Comparison of ENCODE assay signal across 3 cellular contexts in the genomic region with DNA sequence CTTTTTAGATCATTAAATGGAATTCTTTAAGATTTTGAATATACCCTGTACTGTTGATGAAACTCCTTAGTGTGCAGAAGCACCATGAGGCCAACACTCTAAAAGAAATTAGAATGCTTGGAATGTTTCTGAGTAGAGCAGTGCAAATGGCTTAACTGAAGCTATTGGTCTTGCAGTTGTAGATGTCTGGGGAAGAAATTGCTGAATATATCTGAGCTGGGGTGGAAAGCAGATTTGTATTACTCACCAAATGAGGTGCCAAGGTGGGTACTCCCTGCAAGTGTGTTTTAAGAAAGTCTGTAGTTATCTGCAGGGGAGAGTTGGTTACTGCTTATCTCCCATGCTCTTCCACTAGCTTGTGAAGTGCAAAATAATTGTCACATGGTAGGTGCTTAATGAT.
TF ChIP-seq lines count a peak whose summit lies in the region.

No MANE protein-coding gene starts in this region.

TF ChIP-seq in SK-N-SH, 30 proteins besides CTCF, POLR2A, EP300 and RAD21:
- TF ChIP-seq TEAD4 (IDR thresholded peaks at IDR 0.05; ENCODE audit: borderline replicate concordance, insufficient read depth): no peak
- TF ChIP-seq FOSL2 (IDR thresholded peaks at IDR 0.05; ENCODE audit: borderline replicate concordance, low read depth): no peak
- no peak for TF ChIP-seq SIN3A (IDR thresholded peaks at IDR 0.05; ENCODE audit: borderline replicate concordance, low read depth, low read length)
- no peak for TF ChIP-seq POLR2AphosphoS5 (IDR thresholded peaks at IDR 0.05; ENCODE audit: low read depth, low read length)
- no peak for TF ChIP-seq CHD2 (IDR thresholded peaks at IDR 0.05; ENCODE audit: low read length, partially characterized antibody)
- no peak for TF ChIP-seq SMC3 (IDR thresholded peaks at IDR 0.05; ENCODE audit: low read depth, low read length)
- TF ChIP-seq, protein P1, sequence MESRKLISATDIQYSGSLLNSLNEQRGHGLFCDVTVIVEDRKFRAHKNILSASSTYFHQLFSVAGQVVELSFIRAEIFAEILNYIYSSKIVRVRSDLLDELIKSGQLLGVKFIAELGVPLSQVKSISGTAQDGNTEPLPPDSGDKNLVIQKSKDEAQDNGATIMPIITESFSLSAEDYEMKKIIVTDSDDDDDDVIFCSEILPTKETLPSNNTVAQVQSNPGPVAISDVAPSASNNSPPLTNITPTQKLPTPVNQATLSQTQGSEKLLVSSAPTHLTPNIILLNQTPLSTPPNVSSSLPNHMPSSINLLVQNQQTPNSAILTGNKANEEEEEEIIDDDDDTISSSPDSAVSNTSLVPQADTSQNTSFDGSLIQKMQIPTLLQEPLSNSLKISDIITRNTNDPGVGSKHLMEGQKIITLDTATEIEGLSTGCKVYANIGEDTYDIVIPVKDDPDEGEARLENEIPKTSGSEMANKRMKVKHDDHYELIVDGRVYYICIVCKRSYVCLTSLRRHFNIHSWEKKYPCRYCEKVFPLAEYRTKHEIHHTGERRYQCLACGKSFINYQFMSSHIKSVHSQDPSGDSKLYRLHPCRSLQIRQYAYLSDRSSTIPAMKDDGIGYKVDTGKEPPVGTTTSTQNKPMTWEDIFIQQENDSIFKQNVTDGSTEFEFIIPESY (IDR thresholded peaks at IDR 0.05; ENCODE audit: borderline replicate concordance, low read depth): no peak
- TF ChIP-seq, protein P2, sequence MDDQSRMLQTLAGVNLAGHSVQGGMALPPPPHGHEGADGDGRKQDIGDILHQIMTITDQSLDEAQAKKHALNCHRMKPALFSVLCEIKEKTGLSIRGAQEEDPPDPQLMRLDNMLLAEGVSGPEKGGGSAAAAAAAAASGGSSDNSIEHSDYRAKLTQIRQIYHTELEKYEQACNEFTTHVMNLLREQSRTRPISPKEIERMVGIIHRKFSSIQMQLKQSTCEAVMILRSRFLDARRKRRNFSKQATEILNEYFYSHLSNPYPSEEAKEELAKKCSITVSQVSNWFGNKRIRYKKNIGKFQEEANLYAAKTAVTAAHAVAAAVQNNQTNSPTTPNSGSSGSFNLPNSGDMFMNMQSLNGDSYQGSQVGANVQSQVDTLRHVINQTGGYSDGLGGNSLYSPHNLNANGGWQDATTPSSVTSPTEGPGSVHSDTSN (IDR thresholded peaks at IDR 0.05): no peak

TF ChIP-seq in SK-N-SH treated with all-trans-retinoic acid at 6 μM for 48 hours, 23 proteins besides CTCF, POLR2A, EP300 and RAD21:
- TF ChIP-seq, protein P3, sequence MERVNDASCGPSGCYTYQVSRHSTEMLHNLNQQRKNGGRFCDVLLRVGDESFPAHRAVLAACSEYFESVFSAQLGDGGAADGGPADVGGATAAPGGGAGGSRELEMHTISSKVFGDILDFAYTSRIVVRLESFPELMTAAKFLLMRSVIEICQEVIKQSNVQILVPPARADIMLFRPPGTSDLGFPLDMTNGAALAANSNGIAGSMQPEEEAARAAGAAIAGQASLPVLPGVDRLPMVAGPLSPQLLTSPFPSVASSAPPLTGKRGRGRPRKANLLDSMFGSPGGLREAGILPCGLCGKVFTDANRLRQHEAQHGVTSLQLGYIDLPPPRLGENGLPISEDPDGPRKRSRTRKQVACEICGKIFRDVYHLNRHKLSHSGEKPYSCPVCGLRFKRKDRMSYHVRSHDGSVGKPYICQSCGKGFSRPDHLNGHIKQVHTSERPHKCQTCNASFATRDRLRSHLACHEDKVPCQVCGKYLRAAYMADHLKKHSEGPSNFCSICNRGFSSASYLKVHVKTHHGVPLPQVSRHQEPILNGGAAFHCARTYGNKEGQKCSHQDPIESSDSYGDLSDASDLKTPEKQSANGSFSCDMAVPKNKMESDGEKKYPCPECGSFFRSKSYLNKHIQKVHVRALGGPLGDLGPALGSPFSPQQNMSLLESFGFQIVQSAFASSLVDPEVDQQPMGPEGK (CRISPR knock-in tag; IDR thresholded peaks at IDR 0.05; ENCODE audit: borderline replicate concordance): no peak
- TF ChIP-seq TOX (CRISPR knock-in tag; IDR thresholded peaks at IDR 0.05; ENCODE audit: borderline replicate concordance) (no peak), BACH2 (CRISPR knock-in tag; IDR thresholded peaks at IDR 0.05; ENCODE audit: borderline replicate concordance) (no peak), ZNF8 (CRISPR knock-in tag; IDR thresholded peaks at IDR 0.05) (no peak), ZFP3 (CRISPR knock-in tag; IDR thresholded peaks at IDR 0.05) (no peak), ZC3H10 (CRISPR knock-in tag; IDR thresholded peaks at IDR 0.05) (no peak), TCF4 (CRISPR knock-in tag; IDR thresholded peaks at IDR 0.05; ENCODE audit: borderline replicate concordance) (no peak)

TF ChIP-seq in IMR-90, 13 proteins besides CTCF, POLR2A, EP300 and RAD21:
- TF ChIP-seq CHD1 (IDR thresholded peaks at IDR 0.05; ENCODE audit: low read depth, low read length) (no peak), BHLHE40 (IDR thresholded peaks at IDR 0.05; ENCODE audit: low read depth, low read length) (no peak), CEBPB (IDR thresholded peaks at IDR 0.05; ENCODE audit: low read depth, low read length) (no peak), MXI1 (IDR thresholded peaks at IDR 0.05; ENCODE audit: borderline replicate concordance, low read depth, low read length) (no peak), NFE2L2 (IDR thresholded peaks at IDR 0.05; ENCODE audit: low read depth, low read length) (no peak), RFX5 (IDR thresholded peaks at IDR 0.05; ENCODE audit: low read depth, low read length) (no peak), MAFK (IDR thresholded peaks at IDR 0.05; ENCODE audit: low read depth, low read length) (no peak), RCOR1 (IDR thresholded peaks at IDR 0.05; ENCODE audit: insufficient replicate concordance, low read length) (no peak), MAZ (IDR thresholded peaks at IDR 0.05; ENCODE audit: borderline replicate concordance, low read depth, low read length) (no peak), FOS (IDR thresholded peaks at IDR 0.05; ENCODE audit: low read depth, low read length) (no peak), SMC3 (IDR thresholded peaks at IDR 0.05; ENCODE audit: low read depth, low read length) (no peak)
- TF ChIP-seq, protein P4, sequence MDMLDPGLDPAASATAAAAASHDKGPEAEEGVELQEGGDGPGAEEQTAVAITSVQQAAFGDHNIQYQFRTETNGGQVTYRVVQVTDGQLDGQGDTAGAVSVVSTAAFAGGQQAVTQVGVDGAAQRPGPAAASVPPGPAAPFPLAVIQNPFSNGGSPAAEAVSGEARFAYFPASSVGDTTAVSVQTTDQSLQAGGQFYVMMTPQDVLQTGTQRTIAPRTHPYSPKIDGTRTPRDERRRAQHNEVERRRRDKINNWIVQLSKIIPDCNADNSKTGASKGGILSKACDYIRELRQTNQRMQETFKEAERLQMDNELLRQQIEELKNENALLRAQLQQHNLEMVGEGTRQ (IDR thresholded peaks at IDR 0.05; ENCODE audit: low read depth, low read length): no peak
- TF ChIP-seq, protein P5, sequence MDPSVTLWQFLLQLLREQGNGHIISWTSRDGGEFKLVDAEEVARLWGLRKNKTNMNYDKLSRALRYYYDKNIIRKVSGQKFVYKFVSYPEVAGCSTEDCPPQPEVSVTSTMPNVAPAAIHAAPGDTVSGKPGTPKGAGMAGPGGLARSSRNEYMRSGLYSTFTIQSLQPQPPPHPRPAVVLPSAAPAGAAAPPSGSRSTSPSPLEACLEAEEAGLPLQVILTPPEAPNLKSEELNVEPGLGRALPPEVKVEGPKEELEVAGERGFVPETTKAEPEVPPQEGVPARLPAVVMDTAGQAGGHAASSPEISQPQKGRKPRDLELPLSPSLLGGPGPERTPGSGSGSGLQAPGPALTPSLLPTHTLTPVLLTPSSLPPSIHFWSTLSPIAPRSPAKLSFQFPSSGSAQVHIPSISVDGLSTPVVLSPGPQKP (IDR thresholded peaks at IDR 0.05; ENCODE audit: borderline replicate concordance, low read depth, low read length): no peak
